Comparison of ENCODE assay signal across 9 cellular contexts in the genomic region with DNA sequence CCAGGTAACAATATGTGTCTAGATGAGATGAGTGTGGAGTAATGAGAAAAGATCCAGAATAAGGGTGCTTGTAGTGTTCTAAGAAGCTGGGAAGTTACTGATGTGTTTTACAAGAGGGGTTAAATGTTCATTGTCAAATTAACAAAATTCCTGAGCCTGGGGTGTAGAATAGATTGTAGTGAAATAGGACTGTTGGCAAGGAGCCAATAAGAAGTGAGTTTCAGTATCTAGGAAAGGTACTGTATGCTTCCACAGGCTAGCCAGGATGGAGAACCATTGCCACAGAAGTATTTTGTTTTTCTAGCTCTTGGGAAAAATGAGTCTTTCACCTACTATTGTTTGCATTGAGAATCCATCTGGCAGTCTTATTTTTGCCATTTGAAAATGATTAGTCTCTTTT. TPM values are rescaled to one million over a fixed set of nuclear protein-coding genes. Genes with fewer than 3 reads are reported as not detected.
"Had no signal": no experiment of that assay in that cellular context is flagged by ENCODE, and none has a peak within 500 bp of the region (broad histone marks: within the 10 kb centered on the region; RNA-seq: fewer than 3 reads in every experiment).

No MANE protein-coding gene starts in this region.

- DNase-seq: H9, HCEC 1CT, KBM-7 had no signal

- H2AFZ ChIP-seq: GM23338 had no signal

- FAIRE-seq: H1, H54, HTR-8/SVneo had no signal

- H3K4me2 ChIP-seq: GM23338 had no signal

- H3K4me3 ChIP-seq: GM23338 had no signal

- ATAC-seq: GM23338 had no signal

RNA-seq across cellular contexts. Expression of a gene that starts 10.5 kb away (rescaled TPM):
- total RNA-seq: HT-29 had no signal
- polyA plus RNA-seq: IgD-negative memory B cell had no signal
